20 cellular contexts compared by ENCODE assay signal in genomic region chr12:131047789-131048610, GRCh38.
DNase-seq lines count a peak whose midpoint lies in the region; ATAC-seq and TF ChIP-seq lines count a peak whose summit lies in the region.
"Had no signal": no experiment of that assay in that cellular context is flagged by ENCODE, and none has a peak within 500 bp of the region (broad histone marks: within the 10 kb centered on the region; RNA-seq: fewer than 3 reads in every experiment).

No MANE protein-coding gene starts in this region.

- no peaks in the 10 kb centered on the region for H3K36me3 ChIP-seq in osteoblast (ENCODE audit: insufficient read depth, low read length)
- H3K36me3 ChIP-seq: ovary had no signal

- H3K4me3 ChIP-seq in osteoblast (ENCODE audit: insufficient read depth, low read length): no peak overlapping the region
- H3K4me3 ChIP-seq: ovary, smooth muscle cell had no signal

- H4K20me1 ChIP-seq in osteoblast (ENCODE audit: insufficient read depth, low read length): no peaks in the 10 kb centered on the region

- no peaks in the 10 kb centered on the region for H3K79me2 ChIP-seq in osteoblast (ENCODE audit: insufficient read depth, low read length)

- no peak for TF ChIP-seq CTCF in osteoblast (IDR thresholded peaks at IDR 0.05; ENCODE audit: extremely low read depth, low read depth, low read length)

- H3K4me2 ChIP-seq in osteoblast (ENCODE audit: insufficient read depth, low read length): no peak overlapping the region
- H3K4me2 ChIP-seq: smooth muscle cell had no signal

- no peaks in the 10 kb centered on the region for H3K27me3 ChIP-seq in osteoblast (ENCODE audit: insufficient read depth, low read length)
- H3K27me3 ChIP-seq: ovary had no signal

- H3K4me1 ChIP-seq in osteoblast (ENCODE audit: insufficient read depth, low read length): no peaks in the 10 kb centered on the region

- DNase-seq in Right ventricle myocardium inferior (ENCODE audit: missing footprints) (no peak), cardiac septum (ENCODE audit: low spot score) (no peak), left cardiac atrium (no peak), osteoblast (ENCODE audit: insufficient read length, low spot score, missing footprints) (peak; percentile 38), NCI-H1048 (lab: John Stamatoyannopoulos, UW) (no peak), NCI-H524 treated with DMSO at 0.1 percent for 48 hours (lab: John Stamatoyannopoulos, UW) (no peak)
- no peak for DNase-seq in stimulated activated naive CD4-positive, alpha-beta T cell (lab: John Stamatoyannopoulos, UW)
- DNase-seq in stimulated activated CD4-positive, alpha-beta T cell treated with anti-CD3 and anti-CD28 coated beads, Interleukin-1b, Interleukin-23, amount 100 ng/mL, for 48 hours: no peak
- DNase-seq: CD8-positive, alpha-beta T cell; DMS79 treated with DMSO at 0.1 percent for 48 hours; effector memory CD4-positive, alpha-beta T cell; HCEC 1CT; hippocampal formation; kidney glomerular epithelial cell; NCI-H187; NCI-H446 treated with DMSO at 0.1 percent for 48 hours; T-helper 17 cell had no signal

- H2AFZ ChIP-seq in osteoblast (ENCODE audit: low read length): no peak overlapping the region

- H3K27ac ChIP-seq in osteoblast (ENCODE audit: low read depth, low read length): no peak overlapping the region
- H3K27ac ChIP-seq: ovary had no signal

- peak; percentile 47 for ATAC-seq in Right ventricle myocardium inferior
- peak; percentile 23 to 30 for ATAC-seq in left cardiac atrium
- ATAC-seq: CD8-positive, alpha-beta T cell; WTC11 had no signal

- intact Hi-C loops in Right ventricle myocardium inferior (cut with DNase I): loop anchor here (2.0 to 5.0 kb wide), 2 partner anchors 27 to 44 kb away; no protein-coding TSS in a partner anchor
- intact Hi-C loops in cardiac septum (cut with DNase I): no loop called here
- intact Hi-C loops in left cardiac atrium (cut with DNase I): no loop called here

- H3K9me3 ChIP-seq in osteoblast (ENCODE audit: low read depth, low read length): peaks cover 1% of the 10 kb centered on the region
- H3K9me3 ChIP-seq: ovary had no signal
